Comparison of ENCODE assay signal across 19 cellular contexts in the genomic region with DNA sequence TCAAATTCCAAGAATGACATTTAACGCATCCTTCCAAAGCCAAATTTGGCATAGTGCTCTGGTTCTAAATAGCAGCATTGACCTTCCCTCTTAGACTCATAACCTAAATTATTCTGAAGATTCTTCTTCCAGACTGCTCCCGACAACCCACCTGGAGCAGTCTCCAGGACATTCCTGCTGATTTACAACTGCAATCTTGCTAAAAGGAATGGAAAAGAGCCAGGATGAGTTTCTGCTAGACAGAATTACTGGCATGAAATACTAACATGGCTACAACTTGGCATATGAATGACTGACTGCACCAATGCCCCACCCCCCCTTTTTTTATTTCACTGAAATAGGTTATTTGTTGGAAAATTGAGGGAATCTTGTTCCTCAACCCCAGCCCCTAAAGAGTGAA. TPM values are rescaled to one million over a fixed set of nuclear protein-coding genes. Genes with fewer than 3 reads are reported as not detected.
DNase-seq lines count a peak whose midpoint lies in the region; ATAC-seq and TF ChIP-seq lines count a peak whose summit lies in the region.
"Had no signal": no experiment of that assay in that cellular context is flagged by ENCODE, and none has a peak within 500 bp of the region (broad histone marks: within the 10 kb centered on the region; RNA-seq: fewer than 3 reads in every experiment).

No MANE protein-coding gene starts in this region.

- H2BK12ac ChIP-seq in mesenchymal stem cell (ENCODE audit: low read length in 2 of 2): no peak overlapping the region

- no peak overlapping the region for H3K14ac ChIP-seq in mesenchymal stem cell (ENCODE audit: low read length in 2 of 2)

- H3K23ac ChIP-seq in mesenchymal stem cell (ENCODE audit: low read length in 2 of 2): no peak overlapping the region

- peaks cover 9% of the 10 kb centered on the region for H3K4me1 ChIP-seq in mesenchymal stem cell (ENCODE audit: control insufficient read depth, insufficient read depth, low read depth, low read length)
- peaks cover 89 to 95% of the 10 kb centered on the region in 2 donors for H3K4me1 ChIP-seq in gastrocnemius medialis
- no peaks in the 10 kb centered on the region for H3K4me1 ChIP-seq in OCI-LY7 (ENCODE audit: insufficient read depth, low read length, poor library complexity, severe bottlenecking)
- peaks cover 8% of the 10 kb centered on the region for H3K4me1 ChIP-seq in ovary (ENCODE audit: insufficient read depth)

- H3K79me1 ChIP-seq in mesenchymal stem cell (replicated peaks; ENCODE audit: low read length, poor library complexity, severe bottlenecking): peaks cover 10% of the 10 kb centered on the region

- H3K4me3 ChIP-seq in WERI-Rb-1 (ENCODE audit: low read depth, low read length) (no peak overlapping the region), mesenchymal stem cell (ENCODE audit: insufficient read depth in 1 of 2, low read depth in 1 of 2, low read length in 2 of 2) (no peak overlapping the region), gastrocnemius medialis (peak overlapping the region in 1 of 4 donors; percentile 1), OCI-LY7 (ENCODE audit: low read depth, low read length, poor library complexity, severe bottlenecking) (no peak overlapping the region), ovary (no peak overlapping the region)

- no peak overlapping the region for H2BK120ac ChIP-seq in mesenchymal stem cell (ENCODE audit: low read depth, low read length)

- ATAC-seq in gastrocnemius medialis (no peak), HG02763 (IDR thresholded peaks at IDR 0.05; ENCODE audit: unreplicated experiment) (no peak)
- ATAC-seq: PC-3 had no signal

- DNase-seq in WERI-Rb-1: no peak
- no peak for DNase-seq in mesenchymal stem cell
- DNase-seq in gastrocnemius medialis: no peak
- no peak for DNase-seq in OCI-LY7 (ENCODE audit: low spot score)
- no peak for DNase-seq in ovary
- DNase-seq: ACHN, C1 segment of cervical spinal cord, DMS79 treated with DMSO at 0.1 percent for 48 hours, NCI-H1048, NCI-H1436 treated with DMSO at 0.1 percent for 48 hours, NCI-H2029, NCI-H510A, NCI-H748 treated with DMSO at 0.1 percent for 48 hours, PC-3, SIG-M5 had no signal

- CTCF ChIA-PET in OCI-LY7 (lab: Charles Lee; ENCODE audit: unreplicated experiment): no interaction called here

- WGBS in mesenchymal stem cell: 100% methylated on average over 1 of the region's 2 CpGs
- 74 to 87% (median 87%) methylated on average over 2 of the region's 2 CpGs for WGBS in ovary, 3 donors

- H3K18ac ChIP-seq in mesenchymal stem cell (ENCODE audit: low read depth in 1 of 2, low read length in 2 of 2): no peak overlapping the region

- peak overlapping the region; percentile 14 for H2BK5ac ChIP-seq in mesenchymal stem cell (ENCODE audit: low read depth, low read length, poor library complexity, severe bottlenecking)

- POLR2A ChIA-PET in OCI-LY7 (lab: Charles Lee): interaction anchor here (0.6 to 0.9 kb wide), 2 partner anchors 21 to 67 kb away, joined by 3 to 4 read pairs; no protein-coding TSS in a partner anchor

- H2BK15ac ChIP-seq in mesenchymal stem cell (ENCODE audit: low read depth, poor library complexity, severe bottlenecking): no peak overlapping the region

- peak overlapping the region; percentile 11 for H2AK5ac ChIP-seq in mesenchymal stem cell (ENCODE audit: low read length, severe bottlenecking)

- H4K91ac ChIP-seq in mesenchymal stem cell (ENCODE audit: low read length): no peak overlapping the region

- H3K36me3 ChIP-seq in WERI-Rb-1 (no peaks in the 10 kb centered on the region), mesenchymal stem cell (ENCODE audit: control insufficient read depth in 1 of 2, insufficient read depth in 2 of 2, low read depth in 1 of 2, low read length in 2 of 2) (no peaks in the 10 kb centered on the region), gastrocnemius medialis (no peaks in the 10 kb centered on the region), OCI-LY7 (ENCODE audit: insufficient read depth, low read length) (no peaks in the 10 kb centered on the region), ovary (no peaks in the 10 kb centered on the region)

- no peak overlapping the region for H3K9ac ChIP-seq in mesenchymal stem cell (ENCODE audit: low read length)
- H3K9ac ChIP-seq: KMS-11 had no signal

- H2AFZ ChIP-seq in mesenchymal stem cell (ENCODE audit: low read depth, low read length) (no peak overlapping the region), OCI-LY7 (ENCODE audit: low read length) (no peak overlapping the region)

- H4K20me1 ChIP-seq in OCI-LY7 (ENCODE audit: insufficient read depth, low read length): no peaks in the 10 kb centered on the region

- no TSS peak for BruUV-seq in OCI-LY7 (replicated peaks; lab: Mats Ljungman, UMichigan)

- TF ChIP-seq CTCF in WERI-Rb-1 (IDR thresholded peaks at IDR 0.05; ENCODE audit: low read depth, low read length) (no peak), gastrocnemius medialis (IDR thresholded peaks at IDR 0.05 in 4 of 5, conservative IDR thresholded peaks at IDR 0.05 in 1 of 5) (no peak), OCI-LY7 (conservative IDR thresholded peaks at IDR 0.05; ENCODE audit: low read length) (no peak), ovary (IDR thresholded peaks at IDR 0.05) (no peak)

- H3K4me2 ChIP-seq in mesenchymal stem cell (ENCODE audit: low read length, poor library complexity, severe bottlenecking) (no peak overlapping the region), OCI-LY7 (ENCODE audit: low read length) (no peak overlapping the region)
- H3K4me2 ChIP-seq: KMS-11 had no signal

- TF ChIP-seq POLR2A in gastrocnemius medialis (IDR thresholded peaks at IDR 0.05) (no peak), ovary (IDR thresholded peaks at IDR 0.05) (no peak)

- H3K27me3 ChIP-seq in WERI-Rb-1 (ENCODE audit: insufficient read depth, low read depth, severe bottlenecking) (no peaks in the 10 kb centered on the region), mesenchymal stem cell (ENCODE audit: control insufficient read depth in 1 of 2, insufficient read depth in 1 of 2, low read length in 2 of 2) (no peaks in the 10 kb centered on the region), gastrocnemius medialis (no peaks in the 10 kb centered on the region), ovary (no peaks in the 10 kb centered on the region)

- H3K27ac ChIP-seq in WERI-Rb-1 (peak overlapping the region; percentile 76), mesenchymal stem cell (ENCODE audit: low read length, poor library complexity, severe bottlenecking) (peak overlapping the region; percentile 93), gastrocnemius medialis (peak overlapping the region; percentile 83 to 87 (median 84)), OCI-LY7 (ENCODE audit: low read depth, low read length, poor library complexity, severe bottlenecking) (no peak overlapping the region), ovary (no peak overlapping the region)
- H3K27ac ChIP-seq: KMS-11, RWPE1 had no signal

- TF ChIP-seq EP300 in Ishikawa (IDR thresholded peaks at IDR 0.05; ENCODE audit: borderline replicate concordance) (peak; percentile 84), ovary (IDR thresholded peaks at IDR 0.05) (no peak)

- no peaks in the 10 kb centered on the region for H3K9me3 ChIP-seq in WERI-Rb-1 (ENCODE audit: severe bottlenecking)
- H3K9me3 ChIP-seq in mesenchymal stem cell (ENCODE audit: control insufficient read depth, low read length): no peaks in the 10 kb centered on the region
- no peaks in the 10 kb centered on the region for H3K9me3 ChIP-seq in gastrocnemius medialis
- no peaks in the 10 kb centered on the region for H3K9me3 ChIP-seq in OCI-LY7 (ENCODE audit: low read length)
- H3K9me3 ChIP-seq in ovary: no peaks in the 10 kb centered on the region

- TF ChIP-seq RAD21 in Ishikawa (IDR thresholded peaks at IDR 0.05; ENCODE audit: low read depth): no peak

- no peak overlapping the region for H4K8ac ChIP-seq in mesenchymal stem cell (ENCODE audit: low read length)

- intact Hi-C loops in gastrocnemius medialis (cut with DNase I; ENCODE audit: low total_unique reads): no loop called here
- intact Hi-C loops in OCI-LY7 (cut with micrococcal nuclease; ENCODE audit: unreplicated experiment): no loop called here
- intact Hi-C loops in ovary (cut with DNase I): no loop called here

- in situ Hi-C loops in gastrocnemius medialis (cut with MboI; ENCODE audit: low sequenced_read_pairs in 4 of 4): no loop called here

- no peak overlapping the region for H3K4ac ChIP-seq in mesenchymal stem cell (ENCODE audit: low read depth in 1 of 2, low read length in 2 of 2)

- H3K9me2 ChIP-seq in OCI-LY7 (ENCODE audit: insufficient read depth, low read length): no peaks in the 10 kb centered on the region

- no peaks in the 10 kb centered on the region for H3K79me2 ChIP-seq in OCI-LY7 (ENCODE audit: insufficient read depth, low read depth, low read length)

TF ChIP-seq in Ishikawa, 13 proteins besides CTCF, POLR2A, EP300 and RAD21 (continues in another document):
- TF ChIP-seq TEAD4 (IDR thresholded peaks at IDR 0.05): peak; percentile 64
- no peak for TF ChIP-seq ZBTB7A (IDR thresholded peaks at IDR 0.05; ENCODE audit: low read depth)
- peak; percentile 81 for TF ChIP-seq TCF12 (IDR thresholded peaks at IDR 0.05; ENCODE audit: low read depth)
- TF ChIP-seq YY1 (IDR thresholded peaks at IDR 0.05; ENCODE audit: low read depth): no peak
- no peak for TF ChIP-seq TAF1 (IDR thresholded peaks at IDR 0.05; ENCODE audit: low read depth)
- TF ChIP-seq CREB1 (IDR thresholded peaks at IDR 0.05; ENCODE audit: low read depth): no peak
- TF ChIP-seq EGR1 (IDR thresholded peaks at IDR 0.05): no peak
- peak; percentile 67; the same call in 1 of the 2 replicates for TF ChIP-seq FOXM1 (IDR thresholded peaks at IDR 0.05; ENCODE audit: borderline replicate concordance, low read depth)

RNA-seq across cellular contexts. Expression of gene ITGB6, which starts 47.2 kb away (rescaled TPM):
- polyA plus RNA-seq in mesenchymal stem cell (2013, experiment 1 of 2): 0.01 TPM
- 0.01 TPM for polyA plus RNA-seq in mesenchymal stem cell (2013, experiment 2 of 2)
- 1 to 10 TPM in 2 of 4 donors, under 1 TPM in 2; 0.81 to 2.8 (median 1.0) TPM for total RNA-seq in gastrocnemius medialis
- total RNA-seq in OCI-LY7 (2014; rRNA removed; shearing (Covaris generic)): not detected in 2 replicates
- not detected in 2 replicates for total RNA-seq in OCI-LY7 (2022)
- total RNA-seq in ovary: 1 to 10 TPM in 1 of 7 donors, under 1 TPM in 3, not detected in 3; 0.17 to 3.6 (median 0.36) TPM
- not detected for polyA plus RNA-seq in ovary

Comparison
In these comparisons a context has a peak if more than half of its experiments do, and no peak if none do; other contexts are left out.
1. H3K27ac ChIP-seq: peak in WERI-Rb-1 (single experiment), mesenchymal stem cell (single experiment) and gastrocnemius medialis (4 of 4); none in OCI-LY7 (single experiment) and ovary (0 of 2).